Comparison of ENCODE assay signal across 13 cellular contexts in genomic region chr12:3120701-3121100, GRCh38. TPM values are rescaled to one million over a fixed set of nuclear protein-coding genes. Genes with fewer than 3 reads are reported as not detected.
DNase-seq lines count a peak whose midpoint lies in the region; ATAC-seq and TF ChIP-seq lines count a peak whose summit lies in the region.
"Had no signal": no experiment of that assay in that cellular context is flagged by ENCODE, and none has a peak within 500 bp of the region (broad histone marks: within the 10 kb centered on the region; RNA-seq: fewer than 3 reads in every experiment).

No MANE protein-coding gene starts in this region.

- no peak overlapping the region for H2AFZ ChIP-seq in GM23248

- H3K36me3 Mint-ChIP-seq in chondrocyte (ENCODE audit: low read depth): peaks cover 8% of the 10 kb centered on the region
- no peaks in the 10 kb centered on the region for H3K36me3 Mint-ChIP-seq in stimulated activated effector memory CD8-positive, alpha-beta T cell treated with anti-CD3 and anti-CD28 coated beads, Interleukin-12 subunit alpha, Interleukin-12 subunit beta, amount 100 ng/mL, for 72 hours
- H3K36me3 Mint-ChIP-seq in activated T-cell treated with anti-CD3 and anti-CD28 coated beads, Interleukin-2, amount 50 U/mL, for 72 hours (ENCODE audit: insufficient read depth in 2 of 2): no peaks in the 10 kb centered on the region
- H3K36me3 Mint-ChIP-seq in naive thymus-derived CD4-positive, alpha-beta T cell: peaks cover 0 to 3% (median 0%) of the 10 kb centered on the region in 5 donors
- H3K36me3 Mint-ChIP-seq: activated CD4-positive, alpha-beta memory T cell treated with anti-CD3 and anti-CD28 coated beads for 36 hours; activated naive CD8-positive, alpha-beta T cell treated with anti-CD3 and anti-CD28 coated beads, Interleukin-2, amount 10 ng/mL, durations not matched to agents 7 days and 5 days; stimulated activated memory B cell treated with anti-CD40 and anti-IgM and Interleukin-4, amounts not matched to agents 10 μg/mL and 1 μg/mL and 100 μg/mL, for 72 hours had no signal

- H3K27me3 ChIP-seq in GM23248 (replicated peaks; ENCODE audit: insufficient read depth): no peaks in the 10 kb centered on the region
- H3K27me3 ChIP-seq in lung (ENCODE audit: control insufficient read depth, insufficient read depth): no peaks in the 10 kb centered on the region
- H3K27me3 ChIP-seq in naive thymus-derived CD4-positive, alpha-beta T cell (ENCODE audit: control insufficient read depth in 2 of 2, insufficient read depth in 2 of 2, low read length in 2 of 2): no peaks in the 10 kb centered on the region

- no peaks in the 10 kb centered on the region for H4K20me1 ChIP-seq in GM23248 (ENCODE audit: insufficient read depth)

- H3K9me3 ChIP-seq in GM23248 (ENCODE audit: low read depth) (no peaks in the 10 kb centered on the region), lung (ENCODE audit: control insufficient read depth in 2 of 2, insufficient read depth in 1 of 2, low read length in 1 of 2) (peaks cover 0 to 2% of the 10 kb centered on the region in 2 donors)
- H3K9me3 ChIP-seq in naive thymus-derived CD4-positive, alpha-beta T cell (ENCODE audit: control insufficient read depth in 2 of 3, low read length in 3 of 3): no peaks in the 10 kb centered on the region

- H3F3A ChIP-seq in GM23248 (ENCODE audit: insufficient read depth): peaks cover 40% of the 10 kb centered on the region

- H3K4me1 Mint-ChIP-seq in chondrocyte (ENCODE audit: low read depth): peaks cover 67% of the 10 kb centered on the region
- H3K4me1 Mint-ChIP-seq in stimulated activated effector memory CD8-positive, alpha-beta T cell treated with anti-CD3 and anti-CD28 coated beads, Interleukin-12 subunit alpha, Interleukin-12 subunit beta, amount 100 ng/mL, for 72 hours: peaks cover 19% of the 10 kb centered on the region
- H3K4me1 Mint-ChIP-seq in activated T-cell treated with anti-CD3 and anti-CD28 coated beads, Interleukin-2, amount 50 U/mL, for 72 hours (ENCODE audit: low read depth): peaks cover 21% of the 10 kb centered on the region
- H3K4me1 Mint-ChIP-seq in naive thymus-derived CD4-positive, alpha-beta T cell: peaks cover 0 to 22% (median 11%) of the 10 kb centered on the region in 7 donors
- H3K4me1 Mint-ChIP-seq: stimulated activated memory B cell treated with anti-CD40 and anti-IgM and Interleukin-4, amounts not matched to agents 10 μg/mL and 1 μg/mL and 100 μg/mL, for 72 hours had no signal

- POLR2A ChIA-PET in naive thymus-derived CD4-positive, alpha-beta T cell (lab: Charles Lee): no interaction called here

- no peak overlapping the region for H3K4me2 ChIP-seq in GM23248 (ENCODE audit: unreplicated experiment)

- no peaks in the 10 kb centered on the region for H3K27me3 Mint-ChIP-seq in chondrocyte (ENCODE audit: low read depth)
- H3K27me3 Mint-ChIP-seq in activated T-cell treated with anti-CD3 and anti-CD28 coated beads, Interleukin-2, amount 50 U/mL, for 72 hours (ENCODE audit: low read depth): peaks cover 23% of the 10 kb centered on the region
- H3K27me3 Mint-ChIP-seq in naive thymus-derived CD4-positive, alpha-beta T cell: peaks cover 0 to 56% (median 27%) of the 10 kb centered on the region in 5 donors

- no peak for ATAC-seq in lung (ENCODE audit: insufficient read depth, low FRiP score)
- ATAC-seq in stimulated activated effector memory CD8-positive, alpha-beta T cell treated with anti-CD3 and anti-CD28 coated beads, Interleukin-12 subunit alpha, Interleukin-12 subunit beta, amount 100 ng/mL, for 72 hours: peak; percentile 33
- no peak for ATAC-seq in activated T-cell treated with anti-CD3 and anti-CD28 coated beads, Interleukin-2, amount 50 U/mL, for 72 hours (replicated peaks in 1 of 2)
- ATAC-seq in naive thymus-derived CD4-positive, alpha-beta T cell: no peak
- ATAC-seq: activated T-cell treated with anti-CD3 and anti-CD28 coated beads, Interleukin-2, amount 50 U/mL, for 4 hours had no signal

- CTCF ChIA-PET in naive thymus-derived CD4-positive, alpha-beta T cell (lab: Charles Lee): no interaction called here

- intact Hi-C loops in naive thymus-derived CD4-positive, alpha-beta T cell (cut with micrococcal nuclease): no loop called here

- DNase-seq in GM23248 (no peak), chondrocyte (ENCODE audit: low spot score) (peak; percentile 55), lung (ENCODE audit: low spot score) (no peak), H4 (ENCODE audit: low spot score) (no peak)
- DNase-seq in stimulated activated effector memory CD8-positive, alpha-beta T cell treated with anti-CD3 and anti-CD28 coated beads, Interleukin-12 subunit alpha, Interleukin-12 subunit beta, amount 100 ng/mL, for 72 hours (ENCODE audit: low spot score in 2 of 2): no peak
- DNase-seq in stimulated activated naive CD4-positive, alpha-beta T cell (lab: John Stamatoyannopoulos, UW): no peak
- DNase-seq in activated T-cell treated with anti-CD3 and anti-CD28 coated beads, Interleukin-2, amount 50 U/mL, for 72 hours: no peak
- no peak for DNase-seq in naive thymus-derived CD4-positive, alpha-beta T cell
- DNase-seq: activated CD4-positive, alpha-beta memory T cell treated with anti-CD3 and anti-CD28 coated beads for 36 hours; activated naive CD8-positive, alpha-beta T cell treated with anti-CD3 and anti-CD28 coated beads, Interleukin-2, amount 10 ng/mL, durations not matched to agents 7 days and 5 days; activated T-cell treated with anti-CD3 and anti-CD28 coated beads, Interleukin-2, amount 50 U/mL, for 4 hours; NCI-H1105 had no signal

- H3K27ac Mint-ChIP-seq in chondrocyte (ENCODE audit: unreplicated experiment): no peak overlapping the region
- no peak overlapping the region for H3K27ac Mint-ChIP-seq in stimulated activated effector memory CD8-positive, alpha-beta T cell treated with anti-CD3 and anti-CD28 coated beads, Interleukin-12 subunit alpha, Interleukin-12 subunit beta, amount 100 ng/mL, for 72 hours
- no peak overlapping the region for H3K27ac Mint-ChIP-seq in activated T-cell treated with anti-CD3 and anti-CD28 coated beads, Interleukin-2, amount 50 U/mL, for 72 hours
- no peak overlapping the region for H3K27ac Mint-ChIP-seq in naive thymus-derived CD4-positive, alpha-beta T cell
- H3K27ac Mint-ChIP-seq: activated CD4-positive, alpha-beta memory T cell treated with anti-CD3 and anti-CD28 coated beads for 36 hours; activated naive CD8-positive, alpha-beta T cell treated with anti-CD3 and anti-CD28 coated beads, Interleukin-2, amount 10 ng/mL, durations not matched to agents 7 days and 5 days; stimulated activated memory B cell treated with anti-CD40 and anti-IgM and Interleukin-4, amounts not matched to agents 10 μg/mL and 1 μg/mL and 100 μg/mL, for 72 hours had no signal

- H3K9me2 ChIP-seq in GM23248 (ENCODE audit: insufficient read depth): no peaks in the 10 kb centered on the region

- TF ChIP-seq CTCF in chondrocyte (IDR thresholded peaks at IDR 0.05) (no peak), lung (IDR thresholded peaks at IDR 0.05; ENCODE audit: control extremely low read depth, extremely low read depth) (no peak)

- WGBS in GM23248 (ENCODE audit: low coverage in 1 of 2, low lambda C conversion rate in 2 of 2, missing lambda C conversion rate in 2 of 2), 2 experiments: 98 to 99% methylated on average over 5 of the region's 5 CpGs
- WGBS in lung, 2 donors: 89 to 91% methylated on average over 5 of the region's 5 CpGs

- H3K27ac ChIP-seq in GM23248 (no peak overlapping the region), lung (ENCODE audit: low read depth in 1 of 2, low read length in 1 of 2) (peak overlapping the region; percentile 56 to 69)
- H3K27ac ChIP-seq in naive thymus-derived CD4-positive, alpha-beta T cell (ENCODE audit: low read depth, low read length): no peak overlapping the region

- peak overlapping the region; percentile 45; the same call in 1 of the 2 replicates for H3K9ac ChIP-seq in GM23248

- H3K36me3 ChIP-seq in GM23248 (ENCODE audit: low read depth) (no peaks in the 10 kb centered on the region), lung (ENCODE audit: control insufficient read depth in 2 of 2, insufficient read depth in 2 of 2, low read length in 2 of 2) (peaks cover 0 to 1% of the 10 kb centered on the region in 2 donors)
- no peaks in the 10 kb centered on the region for H3K36me3 ChIP-seq in naive thymus-derived CD4-positive, alpha-beta T cell (ENCODE audit: control insufficient read depth in 2 of 3, insufficient read depth in 3 of 3, low read length in 3 of 3)

- no peaks in the 10 kb centered on the region for H3K79me2 ChIP-seq in GM23248 (ENCODE audit: insufficient read depth)

- in situ Hi-C loops in GM23248 (cut with MboI): no loop called here

- no peak overlapping the region for H3K4me3 Mint-ChIP-seq in chondrocyte (ENCODE audit: unreplicated experiment)
- H3K4me3 Mint-ChIP-seq in stimulated activated effector memory CD8-positive, alpha-beta T cell treated with anti-CD3 and anti-CD28 coated beads, Interleukin-12 subunit alpha, Interleukin-12 subunit beta, amount 100 ng/mL, for 72 hours: no peak overlapping the region
- H3K4me3 Mint-ChIP-seq in activated T-cell treated with anti-CD3 and anti-CD28 coated beads, Interleukin-2, amount 50 U/mL, for 72 hours: no peak overlapping the region
- H3K4me3 Mint-ChIP-seq in naive thymus-derived CD4-positive, alpha-beta T cell: peak overlapping the region in 2 of 10 donors; percentile 9 to 56
- H3K4me3 Mint-ChIP-seq: activated CD4-positive, alpha-beta memory T cell treated with anti-CD3 and anti-CD28 coated beads for 36 hours; activated naive CD8-positive, alpha-beta T cell treated with anti-CD3 and anti-CD28 coated beads, Interleukin-2, amount 10 ng/mL, durations not matched to agents 7 days and 5 days; activated T-cell treated with anti-CD3 and anti-CD28 coated beads, Interleukin-2, amount 50 U/mL, for 4 hours; stimulated activated memory B cell treated with anti-CD40 and anti-IgM and Interleukin-4, amounts not matched to agents 10 μg/mL and 1 μg/mL and 100 μg/mL, for 72 hours had no signal

- H3K9me3 Mint-ChIP-seq in chondrocyte (ENCODE audit: low read depth): peaks cover 8% of the 10 kb centered on the region
- no peaks in the 10 kb centered on the region for H3K9me3 Mint-ChIP-seq in stimulated activated effector memory CD8-positive, alpha-beta T cell treated with anti-CD3 and anti-CD28 coated beads, Interleukin-12 subunit alpha, Interleukin-12 subunit beta, amount 100 ng/mL, for 72 hours
- H3K9me3 Mint-ChIP-seq in activated T-cell treated with anti-CD3 and anti-CD28 coated beads, Interleukin-2, amount 50 U/mL, for 72 hours: no peaks in the 10 kb centered on the region
- peaks cover 0 to 7% (median 0%) of the 10 kb centered on the region in 11 donors for H3K9me3 Mint-ChIP-seq in naive thymus-derived CD4-positive, alpha-beta T cell
- H3K9me3 Mint-ChIP-seq: activated CD4-positive, alpha-beta memory T cell treated with anti-CD3 and anti-CD28 coated beads for 36 hours; activated T-cell treated with anti-CD3 and anti-CD28 coated beads, Interleukin-2, amount 50 U/mL, for 4 hours; stimulated activated memory B cell treated with anti-CD40 and anti-IgM and Interleukin-4, amounts not matched to agents 10 μg/mL and 1 μg/mL and 100 μg/mL, for 72 hours had no signal

- peaks cover 46% of the 10 kb centered on the region for H3K4me1 ChIP-seq in GM23248 (ENCODE audit: insufficient read depth)
- peaks cover 16 to 34% of the 10 kb centered on the region in 2 donors for H3K4me1 ChIP-seq in lung (ENCODE audit: control insufficient read depth in 2 of 2, insufficient read depth in 2 of 2, low read length in 2 of 2)
- no peaks in the 10 kb centered on the region for H3K4me1 ChIP-seq in naive thymus-derived CD4-positive, alpha-beta T cell (ENCODE audit: control insufficient read depth in 2 of 2, insufficient read depth in 2 of 2, low read length in 2 of 2)

- H3K4me3 ChIP-seq in GM23248: no peak overlapping the region
- no peak overlapping the region for H3K4me3 ChIP-seq in lung
- no peak overlapping the region for H3K4me3 ChIP-seq in naive thymus-derived CD4-positive, alpha-beta T cell (ENCODE audit: low read length)

RNA-seq across cellular contexts. Expression of gene TSPAN9, which starts 43.5 kb away (rescaled TPM):
- 13.3 and 14.4 TPM in 2 replicates for total RNA-seq in GM23248 (2014; rRNA removed; shearing (Covaris generic))
- polyA plus RNA-seq in GM23248 (2016; fragmentation: Nextera tagmentation; extraction: Ambion mirVana) (8.0 and 9.5 TPM in 2 replicates), lung (10 to 100 TPM; 23.0 to 27.7 TPM)
- total RNA-seq in chondrocyte (50.4 to 98.1 TPM (median 54.4 TPM) in 3 replicates), lung (10 to 100 TPM; 40.1 to 72.3 TPM)
- total RNA-seq in H4 (2014; rRNA removed; shearing (Covaris generic)): 12.7 and 15.8 TPM in 2 replicates
- 1 to 10 TPM in 1 of 2 donors, under 1 TPM in 1; 0.58 to 1.2 TPM for total RNA-seq in activated T-cell treated with anti-CD3 and anti-CD28 coated beads, Interleukin-2, amount 50 U/mL, for 72 hours
- 1 to 10 TPM in 4 of 5 experiments, not detected in 1; 1.0 to 1.8 (median 1.3) TPM for total RNA-seq in naive thymus-derived CD4-positive, alpha-beta T cell
- polyA plus RNA-seq in naive thymus-derived CD4-positive, alpha-beta T cell: under 1 TPM; 0.20 to 0.41 TPM

Comparison
In these comparisons a context has a peak if more than half of its experiments do, and no peak if none do; other contexts are left out.
1. H3K27ac ChIP-seq: peak in lung (2 of 2); none in GM23248 (single experiment) and naive thymus-derived CD4-positive, alpha-beta T cell (single experiment).